ENCODE assay signal across 9 cellular contexts in genomic region chr7:1513657-1514095, GRCh38. TPM values are rescaled to one million over a fixed set of nuclear protein-coding genes. Genes with fewer than 3 reads are reported as not detected.
DNase-seq lines count a peak whose midpoint lies in the region; ATAC-seq and TF ChIP-seq lines count a peak whose summit lies in the region.
"Had no signal": no experiment of that assay in that cellular context is flagged by ENCODE, and none has a peak within 500 bp of the region (broad histone marks: within the 10 kb centered on the region; RNA-seq: fewer than 3 reads in every experiment).

No MANE protein-coding gene starts in this region.

- H3K4me1 Mint-ChIP-seq in CD8-positive, alpha-beta T cell (ENCODE audit: low read depth), result peaks cover 30% of the 10 kb centered on the region

- no peaks in the 10 kb centered on the region for H3K27me3 Mint-ChIP-seq in CD8-positive, alpha-beta T cell (ENCODE audit: low read depth)

- H2AFZ ChIP-seq in DND-41 (ENCODE audit: low read depth, low read length) (no peak overlapping the region), smooth muscle cell (ENCODE audit: low read depth) (no peak overlapping the region)

- H3K4me1 ChIP-seq in DND-41 (ENCODE audit: insufficient read depth, low read length) (peaks cover 42% of the 10 kb centered on the region), psoas muscle (peaks cover 22% of the 10 kb centered on the region), smooth muscle cell (ENCODE audit: low read depth) (no peaks in the 10 kb centered on the region)
- peaks cover 37% of the 10 kb centered on the region for H3K4me1 ChIP-seq in CD8-positive, alpha-beta T cell (ENCODE audit: insufficient read depth, low read length)

- no peaks in the 10 kb centered on the region for H3K27me3 ChIP-seq in DND-41 (ENCODE audit: insufficient read depth, low read length, poor library complexity)
- H3K27me3 ChIP-seq in psoas muscle (ENCODE audit: insufficient read depth in 3 of 3, low read length in 2 of 3), result no peaks in the 10 kb centered on the region
- no peaks in the 10 kb centered on the region for H3K27me3 ChIP-seq in CD8-positive, alpha-beta T cell (ENCODE audit: insufficient read depth, low read length)
- no peaks in the 10 kb centered on the region for H3K27me3 ChIP-seq in smooth muscle cell (ENCODE audit: low read depth)

- H3K9ac ChIP-seq in DND-41 (ENCODE audit: low read depth, low read length) (no peak overlapping the region), smooth muscle cell (ENCODE audit: low read depth) (no peak overlapping the region)

- H4K20me1 ChIP-seq in DND-41 (ENCODE audit: insufficient read depth, low read length), result no peaks in the 10 kb centered on the region
- H4K20me1 ChIP-seq in smooth muscle cell (ENCODE audit: low read depth), result no peaks in the 10 kb centered on the region

- ATAC-seq in DND-41 (ENCODE audit: insufficient read depth, low read depth) (no peak), left cardiac atrium (peak; percentile 64 to 71), psoas muscle (peak; percentile 51 to 84 (median 73))
- no peak for ATAC-seq in CD8-positive, alpha-beta T cell

- H3K9me3 ChIP-seq in DND-41 (ENCODE audit: insufficient read depth, low read length, severe bottlenecking) (no peaks in the 10 kb centered on the region), psoas muscle (no peaks in the 10 kb centered on the region), smooth muscle cell (replicated peaks; ENCODE audit: low read depth) (no peaks in the 10 kb centered on the region)
- no peaks in the 10 kb centered on the region for H3K9me3 ChIP-seq in CD8-positive, alpha-beta T cell (ENCODE audit: low read length)

- DNase-seq in DND-41 (no peak), UCSD-AML1 (lab: John Stamatoyannopoulos, UW; ENCODE audit: unreplicated experiment) (peak; percentile 71), left cardiac atrium (no peak), psoas muscle (no peak), smooth muscle cell (lab: John Stamatoyannopoulos, UW; ENCODE audit: unreplicated experiment) (no peak), midbrain (lab: John Stamatoyannopoulos, UW) (no peak), mesenteric fat pad (ENCODE audit: low spot score) (no peak)
- DNase-seq in CD8-positive, alpha-beta T cell, result no peak
- DNase-seq: NCI-H526 treated with DMSO at 0.1 percent for 48 hours had no signal

- H3K4me2 ChIP-seq in DND-41 (ENCODE audit: insufficient read depth, low read length) (no peak overlapping the region), smooth muscle cell (no peak overlapping the region)

- no peaks in the 10 kb centered on the region for H3F3A ChIP-seq in smooth muscle cell (ENCODE audit: low read depth)

- no peaks in the 10 kb centered on the region for H3K36me3 ChIP-seq in DND-41 (ENCODE audit: insufficient read depth, low read length)
- no peaks in the 10 kb centered on the region for H3K36me3 ChIP-seq in psoas muscle (ENCODE audit: insufficient read depth in 1 of 2, low read depth in 1 of 2)
- no peaks in the 10 kb centered on the region for H3K36me3 ChIP-seq in CD8-positive, alpha-beta T cell (ENCODE audit: insufficient read depth, low read length)
- H3K36me3 ChIP-seq in smooth muscle cell (ENCODE audit: low read depth), result no peaks in the 10 kb centered on the region

- H3K4me3 Mint-ChIP-seq in CD8-positive, alpha-beta T cell, result no peak overlapping the region

- H3K4me3 ChIP-seq in DND-41 (ENCODE audit: low read depth in 1 of 2, low read length in 2 of 2) (no peak overlapping the region), psoas muscle (peak overlapping the region; percentile 26), smooth muscle cell (no peak overlapping the region)
- H3K4me3 ChIP-seq in CD8-positive, alpha-beta T cell (ENCODE audit: low read depth, low read length), result no peak overlapping the region

- no peaks in the 10 kb centered on the region for H3K79me2 ChIP-seq in DND-41 (ENCODE audit: insufficient read depth, low read length)
- H3K79me2 ChIP-seq in smooth muscle cell (ENCODE audit: low read depth), result no peaks in the 10 kb centered on the region

- H3K27ac Mint-ChIP-seq in CD8-positive, alpha-beta T cell, result no peak overlapping the region

- WGBS in psoas muscle, 3 donors, result 7 to 16% (median 12%) methylated on average over 20 of the region's 20 CpGs
- WGBS in smooth muscle cell (ENCODE audit: low lambda C conversion rate), result 94% methylated on average over 20 of the region's 20 CpGs

- intact Hi-C loops in left cardiac atrium (cut with DNase I), result loop anchor here in 1 of 2 donors (1.0 kb wide), 1 partner anchor 24 kb away; no protein-coding TSS in a partner anchor
- intact Hi-C loops in psoas muscle (cut with DNase I), result loop anchor here in 1 of 2 donors (1.0 kb wide), 1 partner anchor 20 kb away; no protein-coding TSS in a partner anchor
- intact Hi-C loops in CD8-positive, alpha-beta T cell (cut with DNase I, micrococcal nuclease), result loop anchor here in 1 of 2 experiments (2.0 kb wide), 1 partner anchor 17 kb away; the partner anchor contains the start of gene MAFK

- CTCF ChIA-PET in CD8-positive, alpha-beta T cell (lab: Charles Lee), result interaction anchor here (1.1 to 1.3 kb wide), 2 partner anchors 16 to 35 kb away, joined by 3 read pairs; partner anchors contain the start of gene MAFK

- no peaks in the 10 kb centered on the region for H3K9me3 Mint-ChIP-seq in CD8-positive, alpha-beta T cell

- TF ChIP-seq CTCF in DND-41 (IDR thresholded peaks at IDR 0.05; ENCODE audit: borderline replicate concordance, extremely low read depth, low read length, poor library complexity, severe bottlenecking) (no peak), psoas muscle (IDR thresholded peaks at IDR 0.05) (no peak), smooth muscle cell (IDR thresholded peaks at IDR 0.05; ENCODE audit: borderline replicate concordance, insufficient read depth, poor library complexity, severe bottlenecking) (no peak)
- TF ChIP-seq CTCF in CD8-positive, alpha-beta T cell (IDR thresholded peaks at IDR 0.05), result no peak

- H3K27ac ChIP-seq in DND-41 (ENCODE audit: low read length) (peak overlapping the region; percentile 69), psoas muscle (peak overlapping the region; percentile 96), smooth muscle cell (ENCODE audit: low read depth) (no peak overlapping the region)
- no peak overlapping the region for H3K27ac ChIP-seq in CD8-positive, alpha-beta T cell (ENCODE audit: low read depth, low read length)

- no peaks in the 10 kb centered on the region for H3K36me3 Mint-ChIP-seq in CD8-positive, alpha-beta T cell

- POLR2A ChIA-PET in CD8-positive, alpha-beta T cell (lab: Charles Lee), result no interaction called here

RNA-seq across cellular contexts. Expression of gene INTS1, which starts 9.5 kb away (rescaled TPM):
- total RNA-seq in left cardiac atrium (10 to 100 TPM; 26.9 to 42.4 TPM), psoas muscle (10 to 100 TPM; 61.3 to 77.6 (median 68.9) TPM), smooth muscle cell (18.2 and 18.9 TPM in 2 replicates), mesenteric fat pad (56.3 TPM)
- polyA plus RNA-seq in psoas muscle (10 to 100 TPM; 38.8 to 70.7 (median 44.0) TPM), smooth muscle cell (48.0 and 51.2 TPM in 2 replicates)
- 100 to 1,000 TPM; 106 to 113 TPM for total RNA-seq in CD8-positive, alpha-beta T cell

RNA-seq across cellular contexts. Expression of gene MAFK, which starts 16.8 kb away (rescaled TPM):
- total RNA-seq in left cardiac atrium (10 to 100 TPM; 43.6 to 73.1 TPM), psoas muscle (100 to 1,000 TPM in 1 of 4 donors, 10 to 100 TPM in 3; 59.1 to 103 (median 77.5) TPM), smooth muscle cell (8.5 and 8.8 TPM in 2 replicates), mesenteric fat pad (63.4 TPM)
- polyA plus RNA-seq in psoas muscle (100 to 1,000 TPM in 1 of 3 donors, 10 to 100 TPM in 2; 36.7 to 138 (median 62.9) TPM), smooth muscle cell (2.8 and 4.4 TPM in 2 replicates)
- 10 to 100 TPM; 48.7 to 49.8 TPM for total RNA-seq in CD8-positive, alpha-beta T cell

RNA-seq across cellular contexts. Expression of gene TMEM184A, which starts 42.3 kb away (rescaled TPM):
- total RNA-seq in left cardiac atrium (under 1 TPM; 0.18 to 0.31 TPM), psoas muscle (1 to 10 TPM; 2.8 to 6.0 (median 2.9) TPM), smooth muscle cell (4.8 and 6.6 TPM in 2 replicates), mesenteric fat pad (0.16 TPM)
- polyA plus RNA-seq in psoas muscle (1 to 10 TPM in 2 of 3 donors, under 1 TPM in 1; 0.40 to 1.4 (median 1.1) TPM), smooth muscle cell (1.6 and 4.5 TPM in 2 replicates)
- total RNA-seq in CD8-positive, alpha-beta T cell, result not detected

RNA-seq across cellular contexts. Expression of gene MICALL2, which starts 54.4 kb away (rescaled TPM):
- total RNA-seq in left cardiac atrium (10 to 100 TPM in 1 of 2 donors, 1 to 10 TPM in 1; 9.9 to 21.8 TPM), psoas muscle (10 to 100 TPM in 2 of 4 donors, 1 to 10 TPM in 2; 4.6 to 12.0 (median 8.9) TPM), smooth muscle cell (4.2 and 9.3 TPM in 2 replicates), mesenteric fat pad (28.2 TPM)
- polyA plus RNA-seq in psoas muscle (10 to 100 TPM in 1 of 3 donors, 1 to 10 TPM in 2; 4.9 to 10.9 (median 5.0) TPM), smooth muscle cell (18.9 and 19.9 TPM in 2 replicates)
- total RNA-seq in CD8-positive, alpha-beta T cell, result 1 to 10 TPM; 1.2 to 2.1 TPM

RNA-seq across cellular contexts. Expression of gene PSMG3, which starts 56.2 kb away (rescaled TPM):
- total RNA-seq in left cardiac atrium (10 to 100 TPM; 14.3 to 15.0 TPM), psoas muscle (10 to 100 TPM; 11.8 to 18.2 (median 14.6) TPM), smooth muscle cell (24.5 and 30.7 TPM in 2 replicates), mesenteric fat pad (17.8 TPM)
- polyA plus RNA-seq in psoas muscle (10 to 100 TPM; 33.4 to 59.1 (median 54.1) TPM), smooth muscle cell (45.2 and 45.3 TPM in 2 replicates)
- 10 to 100 TPM; 20.9 to 21.0 TPM for total RNA-seq in CD8-positive, alpha-beta T cell

Comparison
In these comparisons a context has a peak if more than half of its experiments do, and no peak if none do; other contexts are left out.
1. ATAC-seq: peak in left cardiac atrium (2 of 2) and psoas muscle (4 of 4); none in DND-41 (single experiment) and CD8-positive, alpha-beta T cell (single experiment).
2. H3K27ac ChIP-seq: peak in DND-41 (single experiment) and psoas muscle (single experiment); none in CD8-positive, alpha-beta T cell (single experiment) and smooth muscle cell (single experiment).